Comparison of ENCODE assay signal across 11 cellular contexts in the genomic region with DNA sequence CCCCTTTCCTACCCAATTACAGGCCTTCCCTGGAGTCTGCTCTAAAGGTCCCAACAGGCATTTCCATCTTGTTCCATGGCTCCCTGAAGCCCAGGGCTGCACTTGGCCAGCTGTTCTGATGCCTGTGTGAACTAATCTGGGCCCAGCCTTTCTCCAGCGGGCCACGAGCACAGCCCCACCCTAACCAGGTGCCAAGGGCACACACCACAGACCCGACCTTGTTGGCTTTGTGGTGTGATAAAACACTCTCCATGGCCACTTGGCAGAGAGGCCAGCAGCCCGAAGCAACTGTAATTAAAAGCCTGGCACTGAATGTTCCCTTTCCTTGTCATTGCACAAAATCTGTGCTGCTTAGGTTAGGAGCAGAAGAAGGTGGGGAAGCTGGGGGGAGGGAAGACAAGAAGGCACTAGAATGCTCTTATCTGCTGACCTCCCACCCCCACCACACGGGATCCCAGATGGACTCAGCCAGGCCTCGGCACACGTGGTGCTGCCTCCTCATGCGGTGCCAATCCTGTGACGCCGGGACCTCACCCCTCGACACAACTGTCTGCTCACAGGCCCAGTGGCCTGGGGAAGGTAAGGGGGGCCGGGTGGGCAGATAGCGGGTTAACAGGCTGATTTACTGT. TPM values are rescaled to one million over a fixed set of nuclear protein-coding genes. Genes with fewer than 3 reads are reported as not detected.
A peak's percentile ranks its signal among the peaks of the same experiment; 100 is the strongest.
DNase-seq lines count a peak whose midpoint lies in the region; ATAC-seq and TF ChIP-seq lines count a peak whose summit lies in the region.
"Had no signal": no experiment of that assay in that cellular context is flagged by ENCODE, and none has a peak within 500 bp of the region (broad histone marks: within the 10 kb centered on the region; RNA-seq: fewer than 3 reads in every experiment).

No MANE protein-coding gene starts in this region.

- DNase-seq in NCI-H524 (lab: John Stamatoyannopoulos, UW) (peak; percentile 87 to 90), cerebellum (ENCODE audit: low spot score) (peak; percentile 73), lower lobe of right lung (peak; percentile 85), stomach (peak; percentile 90), H7 (no peak), SIG-M5 treated with dmso at 0.1 percent for 504 hours (lab: John Stamatoyannopoulos, UW; ENCODE audit: unreplicated experiment) (no peak), HEK293T (ENCODE audit: extremely low spot score) (no peak)
- DNase-seq: Calu3 had no signal

- CTCF ChIA-PET in HEK293T (lab: Yijun Ruan, JAX), result interaction anchor here (1.1 kb wide), 1 partner anchor 62 kb away, joined by 3 read pairs; no protein-coding TSS in a partner anchor

- H3K9me3 ChIP-seq in lower lobe of right lung, result no peaks in the 10 kb centered on the region
- no peaks in the 10 kb centered on the region for H3K9me3 ChIP-seq in stomach

- intact Hi-C loops in lower lobe of right lung (cut with DNase I), result no loop called here
- intact Hi-C loops in stomach (cut with DNase I; ENCODE audit: low total_unique reads), result no loop called here

- H3K4me3 ChIP-seq in lower lobe of right lung (no peak overlapping the region), stomach (no peak overlapping the region), H7 (ENCODE audit: insufficient read depth, low read depth, low read length) (no peak overlapping the region)

- peak overlapping the region; percentile 80 for H3K27ac ChIP-seq in lower lobe of right lung
- H3K27ac ChIP-seq in stomach, result peak overlapping the region; percentile 74 to 87 (median 80)
- H3K27ac ChIP-seq: KMS-11 had no signal

- no peak for TF ChIP-seq POLR2A in stomach (IDR thresholded peaks at IDR 0.05)

- H3K36me3 ChIP-seq in lower lobe of right lung, result peaks cover 51% of the 10 kb centered on the region
- H3K36me3 ChIP-seq in stomach, result peaks cover 35 to 54% (median 51%) of the 10 kb centered on the region in 4 donors
- H3K36me3 ChIP-seq in H7 (replicated peaks; ENCODE audit: control insufficient read depth, insufficient read depth, low read length), result peaks cover 9% of the 10 kb centered on the region

- H3K27me3 ChIP-seq in lower lobe of right lung (ENCODE audit: low read depth) (no peaks in the 10 kb centered on the region), stomach (no peaks in the 10 kb centered on the region), H7 (ENCODE audit: control insufficient read depth, insufficient read depth, low read length) (no peaks in the 10 kb centered on the region)

- 22 to 46% (median 28%) methylated on average over 13 of the region's 13 CpGs for WGBS in stomach, 5 donors

- no peak for TF ChIP-seq EP300 in stomach (IDR thresholded peaks at IDR 0.05)

- POLR2A ChIA-PET in HEK293T (lab: Yijun Ruan, JAX), result no interaction called here

- TF ChIP-seq CTCF in lower lobe of right lung (IDR thresholded peaks at IDR 0.05) (no peak), stomach (IDR thresholded peaks at IDR 0.05) (no peak)

- H3K4me1 ChIP-seq in lower lobe of right lung (peaks cover 42% of the 10 kb centered on the region), stomach (peaks cover 24 to 42% (median 34%) of the 10 kb centered on the region in 4 donors)

- ATAC-seq in lower lobe of right lung (peak; percentile 83 to 85), GM21576 (IDR thresholded peaks at IDR 0.05; ENCODE audit: unreplicated experiment) (no peak)

TF ChIP-seq in HEK293T, 16 proteins besides CTCF, POLR2A, EP300 and RAD21:
- TF ChIP-seq FOXM1 (IDR thresholded peaks at IDR 0.05; ENCODE audit: borderline replicate concordance), result no peak
- no peak for TF ChIP-seq LEF1 (IDR thresholded peaks at IDR 0.05; ENCODE audit: borderline replicate concordance)
- TF ChIP-seq ZNF384 (IDR thresholded peaks at IDR 0.05), result no peak
- no peak for TF ChIP-seq ELF4 (IDR thresholded peaks at IDR 0.05)
- no peak for TF ChIP-seq FOXA1 (IDR thresholded peaks at IDR 0.05)
- TF ChIP-seq CTBP1 (IDR thresholded peaks at IDR 0.05; ENCODE audit: borderline replicate concordance), result no peak
- no peak for TF ChIP-seq SP1 (IDR thresholded peaks at IDR 0.05)
- TF ChIP-seq, protein P1, sequence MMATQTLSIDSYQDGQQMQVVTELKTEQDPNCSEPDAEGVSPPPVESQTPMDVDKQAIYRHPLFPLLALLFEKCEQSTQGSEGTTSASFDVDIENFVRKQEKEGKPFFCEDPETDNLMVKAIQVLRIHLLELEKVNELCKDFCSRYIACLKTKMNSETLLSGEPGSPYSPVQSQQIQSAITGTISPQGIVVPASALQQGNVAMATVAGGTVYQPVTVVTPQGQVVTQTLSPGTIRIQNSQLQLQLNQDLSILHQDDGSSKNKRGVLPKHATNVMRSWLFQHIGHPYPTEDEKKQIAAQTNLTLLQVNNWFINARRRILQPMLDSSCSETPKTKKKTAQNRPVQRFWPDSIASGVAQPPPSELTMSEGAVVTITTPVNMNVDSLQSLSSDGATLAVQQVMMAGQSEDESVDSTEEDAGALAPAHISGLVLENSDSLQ (IDR thresholded peaks at IDR 0.05), result no peak
- no peak for TF ChIP-seq NFRKB (IDR thresholded peaks at IDR 0.05)
- TF ChIP-seq SUZ12 (IDR thresholded peaks at IDR 0.05), result no peak
- no peak for TF ChIP-seq BHLHE40 (IDR thresholded peaks at IDR 0.05; ENCODE audit: borderline replicate concordance)
- TF ChIP-seq ARNT (IDR thresholded peaks at IDR 0.05), result no peak
- no peak for TF ChIP-seq FOXK2 (IDR thresholded peaks at IDR 0.05)
- TF ChIP-seq HDGF (IDR thresholded peaks at IDR 0.05; ENCODE audit: borderline replicate concordance), result no peak

RNA-seq across cellular contexts. Expression of a gene that starts 9.9 kb away (rescaled TPM):
- total RNA-seq in cerebellum (0.64 TPM), lower lobe of right lung (not detected), stomach (not detected)
- not detected for polyA plus RNA-seq in stomach
- not detected in 2 replicates for total RNA-seq in H7 (2014; rRNA removed; shearing (Covaris generic))
- total RNA-seq: Calu3, NCI-H460 had no signal

RNA-seq across cellular contexts. Expression of a gene that starts 17.3 kb away (rescaled TPM):
- 29.2 TPM for total RNA-seq in cerebellum
- 61.6 TPM for total RNA-seq in lower lobe of right lung
- total RNA-seq in stomach, result 10 to 100 TPM; 19.7 to 91.0 (median 69.6) TPM
- 10 to 100 TPM; 54.7 to 71.9 (median 62.7) TPM for polyA plus RNA-seq in stomach
- 95.7 and 129 TPM in 2 replicates for total RNA-seq in H7 (2014; rRNA removed; shearing (Covaris generic))

RNA-seq across cellular contexts. Expression of a gene that starts 51.1 kb away (rescaled TPM):
- 4.5 TPM for total RNA-seq in cerebellum
- total RNA-seq in lower lobe of right lung, result 64.5 TPM
- total RNA-seq in stomach, result 100 to 1,000 TPM in 4 of 5 donors, 10 to 100 TPM in 1; 88.1 to 691 (median 173) TPM
- polyA plus RNA-seq in stomach, result 10 to 100 TPM; 17.9 to 43.8 (median 37.6) TPM
- total RNA-seq in H7 (2014; rRNA removed; shearing (Covaris generic)), result 11.5 and 14.2 TPM in 2 replicates

Comparison
In these comparisons a context has a peak if more than half of its experiments do, and no peak if none do; other contexts are left out.
1. DNase-seq: peak in NCI-H524 (2 of 2), cerebellum (single experiment), lower lobe of right lung (single experiment) and stomach (single experiment); none in H7 (single experiment), SIG-M5 treated with dmso at 0.1 percent for 504 hours (single experiment) and HEK293T (single experiment).